1 cellular context compared by ENCODE assay signal in genomic region chr16:81448154-81449131, GRCh38.
TF ChIP-seq lines count a peak whose summit lies in the region.

No MANE protein-coding gene starts in this region.

TF ChIP-seq in HepG2, 621 proteins besides CTCF, POLR2A, EP300 and RAD21 (continued from another document and continues in another):
- TF ChIP-seq ZNF883 (CRISPR knock-in tag; IDR thresholded peaks at IDR 0.05; ENCODE audit: not compliant biosample characterization): peak; percentile 88
- peak; percentile 98 for TF ChIP-seq IRF2 (CRISPR knock-in tag; IDR thresholded peaks at IDR 0.05)
- TF ChIP-seq SKI (IDR thresholded peaks at IDR 0.05; ENCODE audit: partially characterized antibody): peak; percentile 92
- TF ChIP-seq KIAA2018 (CRISPR knock-in tag; IDR thresholded peaks at IDR 0.05; ENCODE audit: borderline replicate concordance): 0 out of 2 replicates have a peak, but pooled peaks have one; percentile 43
- TF ChIP-seq ZNF331 (CRISPR knock-in tag; IDR thresholded peaks at IDR 0.05): peak; percentile 98
- no peak for TF ChIP-seq SNAPC2 (CRISPR knock-in tag; IDR thresholded peaks at IDR 0.05)
- TF ChIP-seq TBL1XR1 (IDR thresholded peaks at IDR 0.05; ENCODE audit: borderline replicate concordance, low read length, partially characterized antibody): peak; percentile 63
- TF ChIP-seq AKAP8 (CRISPR knock-in tag; IDR thresholded peaks at IDR 0.05): peak; percentile 87; the same call in 1 of the 2 replicates
- peak; percentile 86; the same call in 1 of the 2 replicates for TF ChIP-seq ZXDC (CRISPR knock-in tag; IDR thresholded peaks at IDR 0.05)
- TF ChIP-seq KDM2A (CRISPR knock-in tag; IDR thresholded peaks at IDR 0.05; ENCODE audit: borderline replicate concordance, low read depth): peak; percentile 92
- peak; percentile 90; the same call in 1 of the 2 replicates for TF ChIP-seq ZSCAN25 (CRISPR knock-in tag; IDR thresholded peaks at IDR 0.05)
- peak; percentile 97 for TF ChIP-seq NCOA1 (CRISPR knock-in tag; IDR thresholded peaks at IDR 0.05)
- peak; percentile 99 for TF ChIP-seq FOXP4 (CRISPR knock-in tag; IDR thresholded peaks at IDR 0.05)
- peak; percentile 79; the same call in 1 of the 2 replicates for TF ChIP-seq ZNF446 (CRISPR knock-in tag; IDR thresholded peaks at IDR 0.05)
- peak; percentile 21; the same call in 1 of the 2 replicates for TF ChIP-seq ATF3 (CRISPR knock-in tag; IDR thresholded peaks at IDR 0.05)
- peak; percentile 97 for TF ChIP-seq ZNF687 (CRISPR knock-in tag; IDR thresholded peaks at IDR 0.05)
- 0 out of 2 replicates have a peak, but pooled peaks have one; percentile 11 for TF ChIP-seq FLYWCH1 (CRISPR knock-in tag; IDR thresholded peaks at IDR 0.05)
- TF ChIP-seq ZNF367 (CRISPR knock-in tag; IDR thresholded peaks at IDR 0.05; ENCODE audit: borderline replicate concordance): no peak
- TF ChIP-seq PTBP1 (IDR thresholded peaks at IDR 0.05; ENCODE audit: low read depth, low read length, poor library complexity, severe bottlenecking): no peak
- peak; percentile 100 for TF ChIP-seq FOXO1 (CRISPR knock-in tag; IDR thresholded peaks at IDR 0.05)
- peak; percentile 93 for TF ChIP-seq ZNF503 (CRISPR knock-in tag; IDR thresholded peaks at IDR 0.05)
- TF ChIP-seq BRF2 (CRISPR knock-in tag; IDR thresholded peaks at IDR 0.05): no peak
- TF ChIP-seq FOXA1 (IDR thresholded peaks at IDR 0.05): no peak
- peak; percentile 91 for TF ChIP-seq FOXA1 (CRISPR knock-in tag; IDR thresholded peaks at IDR 0.05)
- TF ChIP-seq KLF15 (CRISPR knock-in tag; IDR thresholded peaks at IDR 0.05; ENCODE audit: borderline replicate concordance): no peak
- TF ChIP-seq ZNF75D (CRISPR knock-in tag; IDR thresholded peaks at IDR 0.05; ENCODE audit: borderline replicate concordance): no peak
- TF ChIP-seq HINFP (CRISPR knock-in tag; IDR thresholded peaks at IDR 0.05; ENCODE audit: low read depth): peak; percentile 43
- no peak for TF ChIP-seq ATAD3A (CRISPR knock-in tag; IDR thresholded peaks at IDR 0.05)
- peak; percentile 74 for TF ChIP-seq ZNF629 (CRISPR knock-in tag; conservative IDR thresholded peaks at IDR 0.05)
- TF ChIP-seq MXD3 (CRISPR knock-in tag; IDR thresholded peaks at IDR 0.05): peak; percentile 81
- peak; percentile 95 for TF ChIP-seq FOXA3 (CRISPR knock-in tag; IDR thresholded peaks at IDR 0.05)
- TF ChIP-seq ZFAT (CRISPR knock-in tag; conservative IDR thresholded peaks at IDR 0.05): no peak
- peak; percentile 85 for TF ChIP-seq BRD4 (CRISPR knock-in tag; IDR thresholded peaks at IDR 0.05)
- TF ChIP-seq KDM4B (CRISPR knock-in tag; IDR thresholded peaks at IDR 0.05): peak; percentile 34
- TF ChIP-seq SOX13 (IDR thresholded peaks at IDR 0.05): peak; percentile 17; the same call in 1 of the 2 replicates
- TF ChIP-seq SOX13 (CRISPR knock-in tag; conservative IDR thresholded peaks at IDR 0.05 in 1 of 2, IDR thresholded peaks at IDR 0.05 in 1 of 2): peak in 1 of 2 experiments; percentile 93; a peak in 2 of 4 replicates
- no peak for TF ChIP-seq ZNF672 (CRISPR knock-in tag; IDR thresholded peaks at IDR 0.05)
